In genomic region chr11:15208570-15209222, GRCh38 we compare ENCODE assay signal across 8 cellular contexts.
A peak's percentile ranks its signal among the peaks of the same experiment; 100 is the strongest.
DNase-seq lines count a peak whose midpoint lies in the region; FAIRE-seq and TF ChIP-seq lines count a peak whose summit lies in the region.

No MANE protein-coding gene starts in this region.

- FAIRE-seq in urothelium cell line (lab: Jason Lieb, UNC), result no peak

- H3K4me3 ChIP-seq in GM23248 (no peak overlapping the region), KMS-11 (IDR thresholded peaks at IDR 0.05; ENCODE audit: insufficient read depth, low read depth, low read length) (no peak overlapping the region), SK-N-SH (ENCODE audit: low read depth in 2 of 2, low read length in 1 of 2) (no peak overlapping the region; a peak in 1 of 4 replicates)

- TF ChIP-seq EP300 in SK-N-SH (IDR thresholded peaks at IDR 0.05; ENCODE audit: borderline replicate concordance in 1 of 2, low read depth in 1 of 2, low read length in 1 of 2), result no peak

- TF ChIP-seq RAD21 in SK-N-SH (IDR thresholded peaks at IDR 0.05; ENCODE audit: low read length), result peak; percentile 96

- TF ChIP-seq CTCF in GM10266 (IDR thresholded peaks at IDR 0.05; ENCODE audit: control insufficient read depth, insufficient read depth, low read depth, missing control alignments) (peak; percentile 94), KMS-11 (conservative IDR thresholded peaks at IDR 0.05; ENCODE audit: low read depth, low read length) (peak; percentile 92), SK-N-SH (IDR thresholded peaks at IDR 0.05) (peak; percentile 83)

- no peaks in the 10 kb centered on the region for H3K9me3 ChIP-seq in GM23248 (ENCODE audit: low read depth)
- no peaks in the 10 kb centered on the region for H3K9me3 ChIP-seq in SK-N-SH

- H3K27ac ChIP-seq in GM23248 (no peak overlapping the region), KMS-11 (no peak overlapping the region), SK-N-SH (ENCODE audit: low read depth in 2 of 2, low read length in 1 of 2) (no peak overlapping the region)

- H3K4me2 ChIP-seq in GM23248 (ENCODE audit: unreplicated experiment) (no peak overlapping the region), KMS-11 (no peak overlapping the region), SK-N-SH (no peak overlapping the region)

- no peaks in the 10 kb centered on the region for H3K4me1 ChIP-seq in GM23248 (ENCODE audit: insufficient read depth)
- H3K4me1 ChIP-seq in KMS-11 (ENCODE audit: low read depth, poor library complexity, severe bottlenecking), result no peaks in the 10 kb centered on the region
- peaks cover 0 to 6% of the 10 kb centered on the region in 2 experiments; a peak in 1 of 4 replicates for H3K4me1 ChIP-seq in SK-N-SH (ENCODE audit: control insufficient read depth in 1 of 2, insufficient read depth in 2 of 2, low read depth in 1 of 2, low read length in 1 of 2)

- 4 to 8% methylated on average over 9 of the region's 9 CpGs for WGBS in GM23248 (ENCODE audit: low coverage in 1 of 2, low lambda C conversion rate in 2 of 2, missing lambda C conversion rate in 2 of 2), 2 experiments
- WGBS in SK-N-SH (ENCODE audit: low lambda C conversion rate), result 8% methylated on average over 5 of the region's 9 CpGs

- H3K79me2 ChIP-seq in GM23248 (ENCODE audit: insufficient read depth), result no peaks in the 10 kb centered on the region
- H3K79me2 ChIP-seq in KMS-11 (ENCODE audit: insufficient read depth, low read depth), result no peaks in the 10 kb centered on the region
- no peaks in the 10 kb centered on the region for H3K79me2 ChIP-seq in SK-N-SH (ENCODE audit: insufficient read depth)

- in situ Hi-C loops in GM23248 (cut with MboI), result loop anchor here (10.0 kb wide), 1 partner anchor 54 kb away; no protein-coding TSS in a partner anchor

- H3K36me3 ChIP-seq in GM23248 (ENCODE audit: low read depth) (no peaks in the 10 kb centered on the region), KMS-11 (ENCODE audit: insufficient read depth) (no peaks in the 10 kb centered on the region), SK-N-SH (replicated peaks in 1 of 2; ENCODE audit: control insufficient read depth in 1 of 2, insufficient read depth in 2 of 2, low read length in 1 of 2) (no peaks in the 10 kb centered on the region)

- POLR2A ChIA-PET in SK-N-SH (lab: Yijun Ruan, JAX), result no interaction called here

- H3K9ac ChIP-seq in GM23248 (no peak overlapping the region), KMS-11 (no peak overlapping the region), SK-N-SH (no peak overlapping the region)

- H3K27me3 ChIP-seq in GM23248 (replicated peaks; ENCODE audit: insufficient read depth) (no peaks in the 10 kb centered on the region), KMS-11 (ENCODE audit: insufficient read depth, low read depth) (no peaks in the 10 kb centered on the region), SK-N-SH (ENCODE audit: insufficient read depth) (no peaks in the 10 kb centered on the region)

- H3K9me2 ChIP-seq in GM23248 (ENCODE audit: insufficient read depth), result no peaks in the 10 kb centered on the region
- no peaks in the 10 kb centered on the region for H3K9me2 ChIP-seq in SK-N-SH

- H3F3A ChIP-seq in GM23248 (ENCODE audit: insufficient read depth) (no peaks in the 10 kb centered on the region), SK-N-SH (replicated peaks; ENCODE audit: insufficient read depth) (no peaks in the 10 kb centered on the region)

- CTCF ChIA-PET in SK-N-SH (lab: Yijun Ruan, JAX), result interaction anchor here (0.7 to 16.7 kb wide), 9 partner anchors 11 to 301 kb away, joined by 3 to 282 read pairs (median 5); no protein-coding TSS in a partner anchor

- no peak overlapping the region for H2AFZ ChIP-seq in GM23248
- H2AFZ ChIP-seq in KMS-11 (ENCODE audit: low read depth), result peak overlapping the region; percentile 26; the same call in 1 of the 2 replicates
- no peak overlapping the region for H2AFZ ChIP-seq in SK-N-SH (ENCODE audit: low read depth)

- H4K20me1 ChIP-seq in GM23248 (ENCODE audit: insufficient read depth), result no peaks in the 10 kb centered on the region
- no peaks in the 10 kb centered on the region for H4K20me1 ChIP-seq in KMS-11 (ENCODE audit: insufficient read depth)
- no peaks in the 10 kb centered on the region for H4K20me1 ChIP-seq in SK-N-SH (ENCODE audit: insufficient read depth)

- DNase-seq in GM10266 (ENCODE audit: extremely low spot score), result peak; percentile 76
- DNase-seq in GM23248, result peak; percentile 80
- peak; percentile 87 for DNase-seq in SK-N-SH
- DNase-seq in activated naive CD4-positive, alpha-beta T cell treated with Interleukin-2 at 50 U/mL for 16 hours, result peak; percentile 64
- peak; percentile 60 for DNase-seq in glomerular visceral epithelial cell (ENCODE audit: extremely low spot score)
- peak; percentile 60 for DNase-seq in pons (ENCODE audit: low spot score)
- DNase-seq in urothelium cell line (ENCODE audit: low spot score), result peak; percentile 86

TF ChIP-seq in SK-N-SH, 30 proteins besides CTCF, POLR2A, EP300 and RAD21:
- TF ChIP-seq POLR2AphosphoS5 (IDR thresholded peaks at IDR 0.05; ENCODE audit: low read depth, low read length), result no peak
- no peak; the same call in 1 of the 2 replicates for TF ChIP-seq NRF1 (IDR thresholded peaks at IDR 0.05; ENCODE audit: low read depth, low read length)
- no peak for TF ChIP-seq JUND (IDR thresholded peaks at IDR 0.05)
- no peak for TF ChIP-seq FOSL2 (IDR thresholded peaks at IDR 0.05; ENCODE audit: borderline replicate concordance, low read depth)
- no peak for TF ChIP-seq NFIC (IDR thresholded peaks at IDR 0.05; ENCODE audit: borderline replicate concordance)
- TF ChIP-seq REST (IDR thresholded peaks at IDR 0.05; ENCODE audit: low read depth, low read length), result no peak
- peak; percentile 95 for TF ChIP-seq SMC3 (IDR thresholded peaks at IDR 0.05; ENCODE audit: low read depth, low read length)
